1 cellular context compared by ENCODE assay signal in the genomic region with DNA sequence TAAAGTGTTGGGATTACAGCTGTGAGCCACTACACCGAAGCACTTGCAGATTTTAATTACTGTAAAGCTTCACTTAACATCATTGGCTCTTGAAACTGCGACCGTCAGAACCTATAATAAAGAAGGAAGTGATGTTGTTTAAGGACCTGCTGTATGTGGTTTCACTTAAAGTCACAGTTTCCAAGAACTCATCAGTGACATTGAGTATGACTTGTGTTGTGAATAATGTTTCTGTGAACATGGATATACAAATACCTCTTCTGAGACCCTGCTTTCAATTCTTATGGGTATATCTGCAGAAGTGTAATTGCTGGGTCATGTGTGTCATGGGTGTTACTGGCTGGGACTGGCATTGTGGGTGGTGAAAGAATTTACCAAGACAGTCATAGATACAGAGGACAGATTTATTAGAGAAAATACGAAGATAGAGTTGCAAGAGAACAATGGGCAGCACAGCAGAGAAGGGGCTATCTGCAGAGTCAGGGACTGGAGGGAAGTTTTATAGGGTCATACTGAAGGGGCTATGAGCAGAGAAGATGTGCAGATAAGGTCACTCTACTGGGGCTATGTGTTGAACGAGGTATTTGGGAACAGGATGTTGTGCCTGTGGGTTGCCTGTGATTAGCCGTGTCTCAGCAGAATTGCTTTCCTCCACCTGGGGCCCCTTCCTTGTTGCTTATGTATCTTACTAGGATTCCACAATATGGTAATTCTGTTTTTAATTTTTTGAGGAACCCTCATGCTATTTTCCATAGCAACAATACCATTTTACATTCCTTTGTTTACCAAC.
TF ChIP-seq lines count a peak whose summit lies in the region.

No MANE protein-coding gene starts in this region.

TF ChIP-seq in GM12878, 131 proteins besides CTCF, POLR2A, EP300 and RAD21:
- TF ChIP-seq PAX5 (IDR thresholded peaks at IDR 0.05; ENCODE audit: borderline replicate concordance, low read depth, low read length) (no peak), MTA2 (IDR thresholded peaks at IDR 0.05; ENCODE audit: low read depth) (peak; percentile 37), ZBED1 (IDR thresholded peaks at IDR 0.05; ENCODE audit: borderline replicate concordance) (no peak), BACH1 (IDR thresholded peaks at IDR 0.05; ENCODE audit: borderline replicate concordance) (no peak), CREB1 (IDR thresholded peaks at IDR 0.05; ENCODE audit: low read depth) (peak; percentile 66), ATF7 (IDR thresholded peaks at IDR 0.05; ENCODE audit: low read depth) (peak; percentile 44), EGR1 (IDR thresholded peaks at IDR 0.05; ENCODE audit: borderline replicate concordance in 1 of 2, low read depth in 2 of 2, low read length in 2 of 2) (no peak), SIX5 (IDR thresholded peaks at IDR 0.05; ENCODE audit: low read depth, low read length, severe bottlenecking) (no peak), RUNX3 (IDR thresholded peaks at IDR 0.05; ENCODE audit: low read length) (peak; percentile 75), WRNIP1 (IDR thresholded peaks at IDR 0.05; ENCODE audit: borderline replicate concordance, low read depth, low read length) (no peak), NR2C2 (IDR thresholded peaks at IDR 0.05; ENCODE audit: borderline replicate concordance, control insufficient read depth, insufficient read length, low read depth) (no peak), GABPA (IDR thresholded peaks at IDR 0.05; ENCODE audit: low read depth) (peak; percentile 45; the same call in 1 of the 2 replicates), DPF2 (IDR thresholded peaks at IDR 0.05) (no peak), SPI1 (IDR thresholded peaks at IDR 0.05; ENCODE audit: borderline replicate concordance, insufficient read depth, low read depth, low read length) (peak; percentile 82), IKZF2 (IDR thresholded peaks at IDR 0.05) (no peak), RCOR1 (conservative IDR thresholded peaks at IDR 0.05; ENCODE audit: low read depth, low read length) (no peak), NRF1 (conservative IDR thresholded peaks at IDR 0.05; ENCODE audit: low read depth, low read length) (no peak), JUNB (IDR thresholded peaks at IDR 0.05) (no peak)
- TF ChIP-seq, protein P1, sequence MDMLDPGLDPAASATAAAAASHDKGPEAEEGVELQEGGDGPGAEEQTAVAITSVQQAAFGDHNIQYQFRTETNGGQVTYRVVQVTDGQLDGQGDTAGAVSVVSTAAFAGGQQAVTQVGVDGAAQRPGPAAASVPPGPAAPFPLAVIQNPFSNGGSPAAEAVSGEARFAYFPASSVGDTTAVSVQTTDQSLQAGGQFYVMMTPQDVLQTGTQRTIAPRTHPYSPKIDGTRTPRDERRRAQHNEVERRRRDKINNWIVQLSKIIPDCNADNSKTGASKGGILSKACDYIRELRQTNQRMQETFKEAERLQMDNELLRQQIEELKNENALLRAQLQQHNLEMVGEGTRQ (IDR thresholded peaks at IDR 0.05; ENCODE audit: borderline replicate concordance, low read depth, low read length), result no peak
- TF ChIP-seq, protein P2, sequence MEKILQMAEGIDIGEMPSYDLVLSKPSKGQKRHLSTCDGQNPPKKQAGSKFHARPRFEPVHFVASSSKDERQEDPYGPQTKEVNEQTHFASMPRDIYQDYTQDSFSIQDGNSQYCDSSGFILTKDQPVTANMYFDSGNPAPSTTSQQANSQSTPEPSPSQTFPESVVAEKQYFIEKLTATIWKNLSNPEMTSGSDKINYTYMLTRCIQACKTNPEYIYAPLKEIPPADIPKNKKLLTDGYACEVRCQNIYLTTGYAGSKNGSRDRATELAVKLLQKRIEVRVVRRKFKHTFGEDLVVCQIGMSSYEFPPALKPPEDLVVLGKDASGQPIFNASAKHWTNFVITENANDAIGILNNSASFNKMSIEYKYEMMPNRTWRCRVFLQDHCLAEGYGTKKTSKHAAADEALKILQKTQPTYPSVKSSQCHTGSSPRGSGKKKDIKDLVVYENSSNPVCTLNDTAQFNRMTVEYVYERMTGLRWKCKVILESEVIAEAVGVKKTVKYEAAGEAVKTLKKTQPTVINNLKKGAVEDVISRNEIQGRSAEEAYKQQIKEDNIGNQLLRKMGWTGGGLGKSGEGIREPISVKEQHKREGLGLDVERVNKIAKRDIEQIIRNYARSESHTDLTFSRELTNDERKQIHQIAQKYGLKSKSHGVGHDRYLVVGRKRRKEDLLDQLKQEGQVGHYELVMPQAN (conservative IDR thresholded peaks at IDR 0.05), result no peak
- TF ChIP-seq, protein P3, sequence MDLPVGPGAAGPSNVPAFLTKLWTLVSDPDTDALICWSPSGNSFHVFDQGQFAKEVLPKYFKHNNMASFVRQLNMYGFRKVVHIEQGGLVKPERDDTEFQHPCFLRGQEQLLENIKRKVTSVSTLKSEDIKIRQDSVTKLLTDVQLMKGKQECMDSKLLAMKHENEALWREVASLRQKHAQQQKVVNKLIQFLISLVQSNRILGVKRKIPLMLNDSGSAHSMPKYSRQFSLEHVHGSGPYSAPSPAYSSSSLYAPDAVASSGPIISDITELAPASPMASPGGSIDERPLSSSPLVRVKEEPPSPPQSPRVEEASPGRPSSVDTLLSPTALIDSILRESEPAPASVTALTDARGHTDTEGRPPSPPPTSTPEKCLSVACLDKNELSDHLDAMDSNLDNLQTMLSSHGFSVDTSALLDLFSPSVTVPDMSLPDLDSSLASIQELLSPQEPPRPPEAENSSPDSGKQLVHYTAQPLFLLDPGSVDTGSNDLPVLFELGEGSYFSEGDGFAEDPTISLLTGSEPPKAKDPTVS (IDR thresholded peaks at IDR 0.05; ENCODE audit: low read depth, low read length), result no peak
- TF ChIP-seq, protein P4, sequence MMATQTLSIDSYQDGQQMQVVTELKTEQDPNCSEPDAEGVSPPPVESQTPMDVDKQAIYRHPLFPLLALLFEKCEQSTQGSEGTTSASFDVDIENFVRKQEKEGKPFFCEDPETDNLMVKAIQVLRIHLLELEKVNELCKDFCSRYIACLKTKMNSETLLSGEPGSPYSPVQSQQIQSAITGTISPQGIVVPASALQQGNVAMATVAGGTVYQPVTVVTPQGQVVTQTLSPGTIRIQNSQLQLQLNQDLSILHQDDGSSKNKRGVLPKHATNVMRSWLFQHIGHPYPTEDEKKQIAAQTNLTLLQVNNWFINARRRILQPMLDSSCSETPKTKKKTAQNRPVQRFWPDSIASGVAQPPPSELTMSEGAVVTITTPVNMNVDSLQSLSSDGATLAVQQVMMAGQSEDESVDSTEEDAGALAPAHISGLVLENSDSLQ (IDR thresholded peaks at IDR 0.05), result peak; percentile 34; the same call in 1 of the 2 replicates
- TF ChIP-seq, protein P5, sequence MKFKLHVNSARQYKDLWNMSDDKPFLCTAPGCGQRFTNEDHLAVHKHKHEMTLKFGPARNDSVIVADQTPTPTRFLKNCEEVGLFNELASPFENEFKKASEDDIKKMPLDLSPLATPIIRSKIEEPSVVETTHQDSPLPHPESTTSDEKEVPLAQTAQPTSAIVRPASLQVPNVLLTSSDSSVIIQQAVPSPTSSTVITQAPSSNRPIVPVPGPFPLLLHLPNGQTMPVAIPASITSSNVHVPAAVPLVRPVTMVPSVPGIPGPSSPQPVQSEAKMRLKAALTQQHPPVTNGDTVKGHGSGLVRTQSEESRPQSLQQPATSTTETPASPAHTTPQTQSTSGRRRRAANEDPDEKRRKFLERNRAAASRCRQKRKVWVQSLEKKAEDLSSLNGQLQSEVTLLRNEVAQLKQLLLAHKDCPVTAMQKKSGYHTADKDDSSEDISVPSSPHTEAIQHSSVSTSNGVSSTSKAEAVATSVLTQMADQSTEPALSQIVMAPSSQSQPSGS (IDR thresholded peaks at IDR 0.05; ENCODE audit: low read length), result no peak
